Comparison of ENCODE assay signal across 10 cellular contexts in genomic region chr7:114889116-114889515, GRCh38. TPM values are rescaled to one million over a fixed set of nuclear protein-coding genes. Genes with fewer than 3 reads are reported as not detected.
DNase-seq lines count a peak whose midpoint lies in the region; ATAC-seq and TF ChIP-seq lines count a peak whose summit lies in the region.
"Not testable (repeated sequence)": the region's sequence is repeated elsewhere in the genome, so short reads cannot be mapped to it uniquely, and the experiment has no call there.
"Had no signal": no experiment of that assay in that cellular context is flagged by ENCODE, and none has a peak within 500 bp of the region (broad histone marks: within the 10 kb centered on the region; RNA-seq: fewer than 3 reads in every experiment).

No MANE protein-coding gene starts in this region.

- H2BK12ac ChIP-seq in trophoblast cell (ENCODE audit: low read length) = not testable (repeated sequence)

- H3K9ac ChIP-seq in trophoblast cell (ENCODE audit: low read length) = not testable (repeated sequence)

- H3K23ac ChIP-seq in trophoblast cell (ENCODE audit: low read length) = not testable (repeated sequence)

- not testable (repeated sequence) for H3K27me3 ChIP-seq in RWPE2 (ENCODE audit: insufficient read depth, poor library complexity, severe bottlenecking); trophoblast cell (ENCODE audit: insufficient read depth, low read length)

- H3K4me3 Mint-ChIP-seq in Calu3 (ENCODE audit: low read depth, unreplicated experiment); activated CD4-positive, alpha-beta T cell treated with anti-CD3 and anti-CD28 coated beads for 36 hours; activated T-helper 1 cell treated with anti-CD3 and anti-CD28 coated beads, Interleukin-12 subunit alpha, Interleukin-12 subunit beta, Interleukin-2, Interleukin-4 antibody, amounts not matched to agents 30 ng/mL and 10 ng/mL and 1 ng/mL, durations not matched to agents 14 hours and 24 hours and 36 hours; activated naive CD8-positive, alpha-beta T cell treated with anti-CD3 and anti-CD28 coated beads for 36 hours; stimulated activated naive CD8-positive, alpha-beta T cell treated with anti-CD3 and anti-CD28 coated beads, Interleukin-15, amount 100 ng/mL, for 72 hours: not testable (repeated sequence)

- not testable (repeated sequence) for H3K9me3 Mint-ChIP-seq in Calu3 (ENCODE audit: low read depth, unreplicated experiment); activated CD4-positive, alpha-beta T cell treated with anti-CD3 and anti-CD28 coated beads for 36 hours (ENCODE audit: low read depth); activated naive CD8-positive, alpha-beta T cell treated with anti-CD3 and anti-CD28 coated beads for 36 hours
- peaks cover 31% of the 10 kb centered on the region for H3K9me3 Mint-ChIP-seq in activated T-helper 1 cell treated with anti-CD3 and anti-CD28 coated beads, Interleukin-12 subunit alpha, Interleukin-12 subunit beta, Interleukin-2, Interleukin-4 antibody, amounts not matched to agents 30 ng/mL and 10 ng/mL and 1 ng/mL, durations not matched to agents 14 hours and 24 hours and 36 hours
- peaks cover 9 to 21% of the 10 kb centered on the region in 2 donors for H3K9me3 Mint-ChIP-seq in stimulated activated naive CD8-positive, alpha-beta T cell treated with anti-CD3 and anti-CD28 coated beads, Interleukin-15, amount 100 ng/mL, for 72 hours

- H2AK5ac ChIP-seq in trophoblast cell (ENCODE audit: low read length) = not testable (repeated sequence)

- H3K4me3 ChIP-seq in RWPE2 (ENCODE audit: severe bottlenecking); trophoblast cell (ENCODE audit: low read depth, low read length): not testable (repeated sequence)

- not testable (repeated sequence) for H4K8ac ChIP-seq in trophoblast cell (ENCODE audit: low read depth, low read length)

- no CpG with 5 or more reads among the region's 3 CpGs for WGBS in trophoblast cell (ENCODE audit: extremely low coverage, insufficient coverage, insufficient read length)

- H2AFZ ChIP-seq in trophoblast cell (ENCODE audit: insufficient read depth, low read length, poor library complexity) = not testable (repeated sequence)

- H4K12ac ChIP-seq in trophoblast cell (ENCODE audit: low read depth, low read length) = not testable (repeated sequence)

- H2BK120ac ChIP-seq in trophoblast cell (ENCODE audit: insufficient read depth, low read length, poor library complexity) = not testable (repeated sequence)

- CTCF ChIA-PET in Calu3 (lab: Charles Lee) = interaction anchor here (0.7 to 1.0 kb wide), 5 partner anchors 9 to 462 kb away, joined by 3 to 4 read pairs (median 4); no protein-coding TSS in a partner anchor
- CTCF ChIA-PET in activated CD4-positive, alpha-beta T cell treated with anti-CD3 and anti-CD28 coated beads for 36 hours (lab: Charles Lee) = interaction anchor here (0.7 to 1.9 kb wide), 2 partner anchors 11 to 22 kb away, joined by 3 to 5 read pairs; no protein-coding TSS in a partner anchor

- not testable (repeated sequence) for H3K18ac ChIP-seq in trophoblast cell (ENCODE audit: low read length)

- H3K79me2 ChIP-seq in trophoblast cell (ENCODE audit: control insufficient read depth, insufficient read depth, low read length, poor library complexity) = not testable (repeated sequence)

- peak overlapping the region; percentile 11 for H4K91ac ChIP-seq in trophoblast cell (ENCODE audit: low read depth, low read length)

- H3K36me3 ChIP-seq in RWPE2 (ENCODE audit: low read depth); trophoblast cell (ENCODE audit: control insufficient read depth in 1 of 2, insufficient read depth in 2 of 2, low read length in 2 of 2): not testable (repeated sequence)

- H2BK5ac ChIP-seq in trophoblast cell (ENCODE audit: low read depth, low read length, poor library complexity) = not testable (repeated sequence)

- not testable (repeated sequence) for DNase-seq in Calu3; RWPE2 (ENCODE audit: low spot score); activated T-helper 1 cell treated with anti-CD3 and anti-CD28 coated beads, Interleukin-12 subunit alpha, Interleukin-12 subunit beta, Interleukin-2, Interleukin-4 antibody, amounts not matched to agents 30 ng/mL and 10 ng/mL and 1 ng/mL, durations not matched to agents 14 hours and 24 hours and 36 hours (ENCODE audit: low spot score); activated naive CD8-positive, alpha-beta T cell treated with anti-CD3 and anti-CD28 coated beads for 36 hours; epithelial cell of prostate (ENCODE audit: low read depth, low spot score); trophoblast cell; stimulated activated naive CD8-positive, alpha-beta T cell treated with anti-CD3 and anti-CD28 coated beads, Interleukin-15, amount 100 ng/mL, for 72 hours
- peak; percentile 11 for DNase-seq in activated CD4-positive, alpha-beta T cell treated with anti-CD3 and anti-CD28 coated beads for 36 hours

- not testable (repeated sequence) for H3K4me2 ChIP-seq in trophoblast cell (ENCODE audit: low read length)

- H3K4me1 ChIP-seq in RWPE2 (ENCODE audit: insufficient read depth, poor library complexity, severe bottlenecking); trophoblast cell (ENCODE audit: control insufficient read depth in 1 of 2, insufficient read depth in 2 of 2, low read length in 2 of 2): not testable (repeated sequence)

- not testable (repeated sequence) for TF ChIP-seq CTCF in Calu3 (IDR thresholded peaks at IDR 0.05; ENCODE audit: unreplicated experiment); RWPE2 (IDR thresholded peaks at IDR 0.05; ENCODE audit: poor library complexity, severe bottlenecking)

- peak overlapping the region; percentile 40 for H3K27ac Mint-ChIP-seq in Calu3 (ENCODE audit: unreplicated experiment)
- peak overlapping the region; percentile 75 for H3K27ac Mint-ChIP-seq in activated CD4-positive, alpha-beta T cell treated with anti-CD3 and anti-CD28 coated beads for 36 hours
- H3K27ac Mint-ChIP-seq in activated T-helper 1 cell treated with anti-CD3 and anti-CD28 coated beads, Interleukin-12 subunit alpha, Interleukin-12 subunit beta, Interleukin-2, Interleukin-4 antibody, amounts not matched to agents 30 ng/mL and 10 ng/mL and 1 ng/mL, durations not matched to agents 14 hours and 24 hours and 36 hours = peak overlapping the region; percentile 89
- peak overlapping the region; percentile 86 for H3K27ac Mint-ChIP-seq in activated naive CD8-positive, alpha-beta T cell treated with anti-CD3 and anti-CD28 coated beads for 36 hours
- H3K27ac Mint-ChIP-seq in stimulated activated naive CD8-positive, alpha-beta T cell treated with anti-CD3 and anti-CD28 coated beads, Interleukin-15, amount 100 ng/mL, for 72 hours = peak overlapping the region; percentile 92 to 97

- POLR2A ChIA-PET in activated CD4-positive, alpha-beta T cell treated with anti-CD3 and anti-CD28 coated beads for 36 hours (lab: Charles Lee) = interaction anchor here (1.0 kb wide), 1 partner anchor 34 kb away, joined by 4 read pairs; no protein-coding TSS in a partner anchor

- H3K27ac ChIP-seq in RWPE2 (ENCODE audit: poor library complexity, severe bottlenecking) = peak overlapping the region; percentile 23
- peak overlapping the region; percentile 15 for H3K27ac ChIP-seq in epithelial cell of prostate
- peak overlapping the region; percentile 54 for H3K27ac ChIP-seq in trophoblast cell (ENCODE audit: low read depth, low read length)

- H3K36me3 Mint-ChIP-seq in Calu3 (ENCODE audit: insufficient read depth, unreplicated experiment); activated CD4-positive, alpha-beta T cell treated with anti-CD3 and anti-CD28 coated beads for 36 hours (ENCODE audit: low read depth): not testable (repeated sequence)
- peaks cover 23% of the 10 kb centered on the region for H3K36me3 Mint-ChIP-seq in activated T-helper 1 cell treated with anti-CD3 and anti-CD28 coated beads, Interleukin-12 subunit alpha, Interleukin-12 subunit beta, Interleukin-2, Interleukin-4 antibody, amounts not matched to agents 30 ng/mL and 10 ng/mL and 1 ng/mL, durations not matched to agents 14 hours and 24 hours and 36 hours (ENCODE audit: low read depth)
- peaks cover 12% of the 10 kb centered on the region for H3K36me3 Mint-ChIP-seq in activated naive CD8-positive, alpha-beta T cell treated with anti-CD3 and anti-CD28 coated beads for 36 hours

- not testable (repeated sequence) for H3K4ac ChIP-seq in trophoblast cell (ENCODE audit: low read depth, low read length)

- not testable (repeated sequence) for H3K4me1 Mint-ChIP-seq in Calu3 (ENCODE audit: low read depth, unreplicated experiment)
- peaks cover 44% of the 10 kb centered on the region for H3K4me1 Mint-ChIP-seq in activated CD4-positive, alpha-beta T cell treated with anti-CD3 and anti-CD28 coated beads for 36 hours
- peaks cover 55% of the 10 kb centered on the region for H3K4me1 Mint-ChIP-seq in activated T-helper 1 cell treated with anti-CD3 and anti-CD28 coated beads, Interleukin-12 subunit alpha, Interleukin-12 subunit beta, Interleukin-2, Interleukin-4 antibody, amounts not matched to agents 30 ng/mL and 10 ng/mL and 1 ng/mL, durations not matched to agents 14 hours and 24 hours and 36 hours (ENCODE audit: low read depth)
- peaks cover 24% of the 10 kb centered on the region for H3K4me1 Mint-ChIP-seq in activated naive CD8-positive, alpha-beta T cell treated with anti-CD3 and anti-CD28 coated beads for 36 hours
- peaks cover 34% of the 10 kb centered on the region for H3K4me1 Mint-ChIP-seq in stimulated activated naive CD8-positive, alpha-beta T cell treated with anti-CD3 and anti-CD28 coated beads, Interleukin-15, amount 100 ng/mL, for 72 hours

- not testable (repeated sequence) for ATAC-seq in RWPE2 (ENCODE audit: low read depth); stimulated activated naive CD8-positive, alpha-beta T cell treated with anti-CD3 and anti-CD28 coated beads, Interleukin-15, amount 100 ng/mL, for 72 hours
- ATAC-seq in activated CD4-positive, alpha-beta T cell treated with anti-CD3 and anti-CD28 coated beads for 36 hours = peak; percentile 20

- H3K9me3 ChIP-seq in RWPE2 (ENCODE audit: severe bottlenecking); trophoblast cell (ENCODE audit: insufficient read depth, low read depth, low read length): not testable (repeated sequence)

- not testable (repeated sequence) for H3K14ac ChIP-seq in trophoblast cell (ENCODE audit: low read length)

- not testable (repeated sequence) for BruUV-seq in Calu3 (replicated peaks; lab: Mats Ljungman, UMichigan)

- intact Hi-C loops in Calu3 (cut with micrococcal nuclease; ENCODE audit: unreplicated experiment) = not testable (repeated sequence)
- intact Hi-C loops in activated CD4-positive, alpha-beta T cell treated with anti-CD3 and anti-CD28 coated beads for 36 hours (cut with DNase I, micrococcal nuclease) = loop anchor here (1.0 to 2.0 kb wide), 4 partner anchors 27 to 56 kb away; no protein-coding TSS in a partner anchor
- intact Hi-C loops in activated T-helper 1 cell treated with anti-CD3 and anti-CD28 coated beads, Interleukin-12 subunit alpha, Interleukin-12 subunit beta, Interleukin-2, Interleukin-4 antibody, amounts not matched to agents 30 ng/mL and 10 ng/mL and 1 ng/mL, durations not matched to agents 14 hours and 24 hours and 36 hours (cut with micrococcal nuclease) = loop anchor here (1.0 kb wide), 4 partner anchors 27 to 56 kb away; partner anchors contain the start of gene MDFIC

- H3K79me1 ChIP-seq in trophoblast cell (ENCODE audit: low read length) = not testable (repeated sequence)

- H3K27me3 Mint-ChIP-seq in Calu3 (ENCODE audit: unreplicated experiment); activated CD4-positive, alpha-beta T cell treated with anti-CD3 and anti-CD28 coated beads for 36 hours; activated T-helper 1 cell treated with anti-CD3 and anti-CD28 coated beads, Interleukin-12 subunit alpha, Interleukin-12 subunit beta, Interleukin-2, Interleukin-4 antibody, amounts not matched to agents 30 ng/mL and 10 ng/mL and 1 ng/mL, durations not matched to agents 14 hours and 24 hours and 36 hours (ENCODE audit: insufficient read depth); activated naive CD8-positive, alpha-beta T cell treated with anti-CD3 and anti-CD28 coated beads for 36 hours; stimulated activated naive CD8-positive, alpha-beta T cell treated with anti-CD3 and anti-CD28 coated beads, Interleukin-15, amount 100 ng/mL, for 72 hours: not testable (repeated sequence)

RNA-seq across cellular contexts. Expression of gene MDFIC, which starts 32.8 kb away (rescaled TPM):
- 12.5 and 13.0 TPM in 2 replicates for total RNA-seq in Calu3 (2022)
- 100 to 1,000 TPM in 1 of 2 experiments, 10 to 100 TPM in 1; 68.4 to 113 TPM for total RNA-seq in activated CD4-positive, alpha-beta T cell treated with anti-CD3 and anti-CD28 coated beads for 36 hours
- total RNA-seq in activated T-helper 1 cell treated with anti-CD3 and anti-CD28 coated beads, Interleukin-12 subunit alpha, Interleukin-12 subunit beta, Interleukin-2, Interleukin-4 antibody, amounts not matched to agents 30 ng/mL and 10 ng/mL and 1 ng/mL, durations not matched to agents 14 hours and 24 hours and 36 hours = 114 and 136 TPM in 2 replicates
- 10 to 100 TPM; 55.9 to 57.1 TPM for total RNA-seq in activated naive CD8-positive, alpha-beta T cell treated with anti-CD3 and anti-CD28 coated beads for 36 hours
- 11.1 and 11.3 TPM in 2 replicates for polyA plus RNA-seq in trophoblast cell (2013)
- total RNA-seq: G401, OCI-LY7 had no signal

Comparison
In these comparisons a context has a peak if more than half of its experiments do, and no peak if none do; other contexts are left out.
1. H3K27ac Mint-ChIP-seq: peak in every context shown above with its lines; median percentile 94 in stimulated activated naive CD8-positive, alpha-beta T cell treated with anti-CD3 and anti-CD28 coated beads, Interleukin-15, amount 100 ng/mL, for 72 hours; 89 in activated T-helper 1 cell treated with anti-CD3 and anti-CD28 coated beads, Interleukin-12 subunit alpha, Interleukin-12 subunit beta, Interleukin-2, Interleukin-4 antibody, amounts not matched to agents 30 ng/mL and 10 ng/mL and 1 ng/mL, durations not matched to agents 14 hours and 24 hours and 36 hours; 86 in activated naive CD8-positive, alpha-beta T cell treated with anti-CD3 and anti-CD28 coated beads for 36 hours; 75 in activated CD4-positive, alpha-beta T cell treated with anti-CD3 and anti-CD28 coated beads for 36 hours; 40 in Calu3.